11 cellular contexts compared by ENCODE assay signal in the genomic region with DNA sequence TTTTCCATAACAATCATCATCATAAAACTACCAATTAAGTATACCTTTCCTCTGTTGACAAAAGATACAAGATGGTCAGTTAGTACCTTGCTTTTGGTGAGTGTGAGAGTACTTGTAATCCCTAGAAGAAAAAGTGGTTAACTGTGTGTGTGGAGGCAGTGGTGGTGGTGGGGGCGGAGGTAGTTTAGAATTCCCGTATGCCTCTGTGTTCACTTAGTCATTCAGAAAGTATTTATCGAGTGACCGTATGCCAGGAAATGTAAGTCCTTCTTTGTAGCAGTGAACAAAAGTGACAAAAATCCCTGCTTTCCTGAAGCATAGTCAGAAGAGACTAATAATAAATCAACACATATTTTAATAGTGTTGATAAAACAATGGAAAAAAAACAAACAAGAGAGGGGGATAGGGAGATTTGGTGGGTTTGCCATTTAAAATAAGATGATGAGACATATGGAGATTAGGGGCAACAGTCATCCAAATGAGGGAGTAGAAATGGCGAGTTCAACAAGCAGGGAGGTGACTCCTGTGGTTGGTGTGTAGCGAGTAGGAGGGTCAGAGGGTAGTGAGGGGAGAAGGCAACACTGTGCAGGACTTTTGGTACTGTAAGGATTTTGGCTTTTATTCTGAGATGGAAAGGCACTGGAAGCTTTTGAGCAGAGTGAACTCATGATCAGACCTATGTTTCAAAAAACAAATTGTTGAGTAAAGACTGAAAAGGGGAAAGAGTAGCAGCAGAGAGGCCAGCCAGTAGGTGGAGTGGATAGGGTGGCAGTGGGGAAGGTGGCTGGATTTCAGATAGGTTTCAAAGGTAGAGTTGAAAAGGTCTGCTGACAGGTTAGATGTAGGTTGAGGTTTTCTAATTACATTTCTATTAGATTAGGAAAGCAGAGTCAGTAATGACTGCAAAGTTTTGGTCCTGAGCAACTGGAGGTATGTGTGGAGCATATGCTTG. TPM values are rescaled to one million over a fixed set of nuclear protein-coding genes. Genes with fewer than 3 reads are reported as not detected.
A peak's percentile ranks its signal among the peaks of the same experiment; 100 is the strongest.
DNase-seq lines count a peak whose midpoint lies in the region; ATAC-seq, FAIRE-seq and TF ChIP-seq lines count a peak whose summit lies in the region.
"Had no signal": no experiment of that assay in that cellular context is flagged by ENCODE, and none has a peak within 500 bp of the region (broad histone marks: within the 10 kb centered on the region; RNA-seq: fewer than 3 reads in every experiment).

No MANE protein-coding gene starts in this region.

- no peaks in the 10 kb centered on the region for H3K27me3 ChIP-seq in smooth muscle cell (ENCODE audit: low read depth)

- peaks cover 15% of the 10 kb centered on the region for H3K4me1 ChIP-seq in smooth muscle cell (ENCODE audit: low read depth)

- H2AFZ ChIP-seq in smooth muscle cell (ENCODE audit: low read depth): no peak overlapping the region

- peaks cover 14% of the 10 kb centered on the region for H3K36me3 ChIP-seq in smooth muscle cell (ENCODE audit: low read depth)

- H3K9ac ChIP-seq in smooth muscle cell (ENCODE audit: low read depth): peak overlapping the region; percentile 25

- no peaks in the 10 kb centered on the region for H4K20me1 ChIP-seq in smooth muscle cell (ENCODE audit: low read depth)

- TF ChIP-seq CTCF in epithelial cell of esophagus (IDR thresholded peaks at IDR 0.05; ENCODE audit: insufficient read depth, low read depth, low read length, missing control alignments) (no peak), smooth muscle cell (IDR thresholded peaks at IDR 0.05; ENCODE audit: borderline replicate concordance, insufficient read depth, poor library complexity, severe bottlenecking) (no peak)

- WGBS in smooth muscle cell (ENCODE audit: low lambda C conversion rate): 8% methylated on average over 6 of the region's 6 CpGs

- DNase-seq in M059J (ENCODE audit: low read depth) (peak; percentile 96), epithelial cell of esophagus (ENCODE audit: low read depth) (peak; percentile 64), smooth muscle cell (lab: John Stamatoyannopoulos, UW; ENCODE audit: unreplicated experiment) (no peak), NCI-H446 (lab: John Stamatoyannopoulos, UW) (no peak), GM19239 (ENCODE audit: insufficient read length, low spot score) (no peak)
- DNase-seq: midbrain had no signal

- no peak overlapping the region for H3K4me3 ChIP-seq in epithelial cell of esophagus (ENCODE audit: low read length)
- H3K4me3 ChIP-seq in smooth muscle cell: no peak overlapping the region

- ATAC-seq in GM21529 (IDR thresholded peaks at IDR 0.05; ENCODE audit: unreplicated experiment): peak; percentile 78
- no peak for ATAC-seq in HG02759 (IDR thresholded peaks at IDR 0.05; ENCODE audit: unreplicated experiment)
- ATAC-seq in GM18858 (IDR thresholded peaks at IDR 0.05; ENCODE audit: unreplicated experiment): no peak

- H3F3A ChIP-seq in smooth muscle cell (ENCODE audit: low read depth): peaks cover 11% of the 10 kb centered on the region

- H3K4me2 ChIP-seq in smooth muscle cell: peak overlapping the region; percentile 80

- H3K9me3 ChIP-seq in smooth muscle cell (replicated peaks; ENCODE audit: low read depth): no peaks in the 10 kb centered on the region

- no peaks in the 10 kb centered on the region for H3K79me2 ChIP-seq in smooth muscle cell (ENCODE audit: low read depth)

- peak overlapping the region; percentile 87 for H3K27ac ChIP-seq in smooth muscle cell (ENCODE audit: low read depth)

- no peak for FAIRE-seq in GM19239 (lab: Jason Lieb, UNC)
- FAIRE-seq: colon, GM18507 had no signal

RNA-seq across cellular contexts. Expression of gene SIM1, which starts 40.3 kb away (rescaled TPM):
- total RNA-seq in M059J (2014; rRNA removed; shearing (Covaris generic)): 6.0 and 7.8 TPM in 2 replicates
- not detected in 2 replicates for total RNA-seq in smooth muscle cell
- polyA plus RNA-seq in smooth muscle cell: not detected in 2 replicates

Comparison
In these comparisons a context has a peak if more than half of its experiments do, and no peak if none do; other contexts are left out.
1. DNase-seq: peak in M059J (single experiment) and epithelial cell of esophagus (single experiment); none in smooth muscle cell (single experiment), NCI-H446 (0 of 2) and GM19239 (single experiment).